Comparison of ENCODE assay signal across 1 cellular context in the genomic region with DNA sequence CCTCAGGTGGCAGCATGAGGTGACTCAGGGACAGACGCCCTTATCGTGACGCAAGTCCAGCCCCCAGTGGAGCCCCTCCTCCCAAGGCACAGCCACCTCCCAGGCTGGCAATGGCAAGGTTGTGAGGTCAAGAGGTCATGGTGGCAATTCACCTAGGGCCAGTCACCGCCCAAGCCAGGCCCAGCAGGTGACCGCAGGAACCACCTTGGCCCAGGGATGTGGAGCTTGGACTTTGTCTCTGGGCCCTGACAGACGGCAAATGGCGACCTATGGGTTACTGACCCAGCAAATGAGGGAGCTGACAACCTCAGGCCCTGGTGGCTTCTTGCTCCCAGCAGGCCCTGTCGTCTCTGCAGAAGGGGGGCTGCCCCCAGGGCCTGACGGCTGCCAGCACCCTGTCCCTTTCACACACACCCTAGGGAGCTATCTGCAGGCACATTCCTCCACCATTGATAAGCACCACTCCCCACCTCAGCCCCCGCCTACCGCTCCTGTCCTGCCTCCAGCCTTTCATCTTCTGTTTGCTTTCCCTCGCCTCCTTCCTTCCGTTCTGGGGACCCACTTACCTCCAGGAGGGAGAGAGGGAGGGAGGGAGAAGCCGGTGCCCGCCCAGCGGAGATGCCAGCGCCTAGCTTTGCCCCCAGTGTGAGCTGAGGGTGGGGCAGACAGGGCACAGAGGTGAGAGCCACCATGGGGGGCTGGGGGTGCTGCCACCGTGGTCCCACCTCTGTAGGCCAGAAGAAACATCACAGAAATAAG.
TF ChIP-seq lines count a peak whose summit lies in the region.

No MANE protein-coding gene starts in this region.

TF ChIP-seq in K562, 482 proteins besides CTCF, POLR2A, EP300 and RAD21 (continued from another document and continues in another):
- TF ChIP-seq, protein P1, sequence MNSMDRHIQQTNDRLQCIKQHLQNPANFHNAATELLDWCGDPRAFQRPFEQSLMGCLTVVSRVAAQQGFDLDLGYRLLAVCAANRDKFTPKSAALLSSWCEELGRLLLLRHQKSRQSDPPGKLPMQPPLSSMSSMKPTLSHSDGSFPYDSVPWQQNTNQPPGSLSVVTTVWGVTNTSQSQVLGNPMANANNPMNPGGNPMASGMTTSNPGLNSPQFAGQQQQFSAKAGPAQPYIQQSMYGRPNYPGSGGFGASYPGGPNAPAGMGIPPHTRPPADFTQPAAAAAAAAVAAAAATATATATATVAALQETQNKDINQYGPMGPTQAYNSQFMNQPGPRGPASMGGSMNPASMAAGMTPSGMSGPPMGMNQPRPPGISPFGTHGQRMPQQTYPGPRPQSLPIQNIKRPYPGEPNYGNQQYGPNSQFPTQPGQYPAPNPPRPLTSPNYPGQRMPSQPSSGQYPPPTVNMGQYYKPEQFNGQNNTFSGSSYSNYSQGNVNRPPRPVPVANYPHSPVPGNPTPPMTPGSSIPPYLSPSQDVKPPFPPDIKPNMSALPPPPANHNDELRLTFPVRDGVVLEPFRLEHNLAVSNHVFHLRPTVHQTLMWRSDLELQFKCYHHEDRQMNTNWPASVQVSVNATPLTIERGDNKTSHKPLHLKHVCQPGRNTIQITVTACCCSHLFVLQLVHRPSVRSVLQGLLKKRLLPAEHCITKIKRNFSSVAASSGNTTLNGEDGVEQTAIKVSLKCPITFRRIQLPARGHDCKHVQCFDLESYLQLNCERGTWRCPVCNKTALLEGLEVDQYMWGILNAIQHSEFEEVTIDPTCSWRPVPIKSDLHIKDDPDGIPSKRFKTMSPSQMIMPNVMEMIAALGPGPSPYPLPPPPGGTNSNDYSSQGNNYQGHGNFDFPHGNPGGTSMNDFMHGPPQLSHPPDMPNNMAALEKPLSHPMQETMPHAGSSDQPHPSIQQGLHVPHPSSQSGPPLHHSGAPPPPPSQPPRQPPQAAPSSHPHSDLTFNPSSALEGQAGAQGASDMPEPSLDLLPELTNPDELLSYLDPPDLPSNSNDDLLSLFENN (IDR thresholded peaks at IDR 0.05; ENCODE audit: low read depth in 2 of 2, low read length in 2 of 2), result peak in 1 of 2 experiments; percentile 38; a peak in 1 of 4 replicates
- TF ChIP-seq SUPT5H (IDR thresholded peaks at IDR 0.05) (peak; percentile 66), RCOR1 (IDR thresholded peaks at IDR 0.05; ENCODE audit: borderline replicate concordance in 1 of 2, low read depth in 2 of 2, low read length in 2 of 2) (peak; percentile 45 to 95; a peak in 3 of 4 replicates), EGR1 (conservative IDR thresholded peaks at IDR 0.05) (peak; percentile 90), TAF1 (IDR thresholded peaks at IDR 0.05; ENCODE audit: control insufficient read depth, extremely low read depth, insufficient read depth, low read length, severe bottlenecking) (peak; percentile 68), GATA2 (CRISPR knock-in tag; IDR thresholded peaks at IDR 0.05) (peak; percentile 80), CXXC5 (CRISPR knock-in tag; IDR thresholded peaks at IDR 0.05) (peak; percentile 46), TBP (optimal IDR thresholded peaks at IDR 0.05; ENCODE audit: low read depth, low read length) (peak; percentile 53), NR2C2 (CRISPR knock-in tag; IDR thresholded peaks at IDR 0.05) (peak; percentile 56; the same call in 1 of the 2 replicates), NR2C2 (tag; IDR thresholded peaks at IDR 0.05) (no peak), SMAD4 (CRISPR knock-in tag; conservative IDR thresholded peaks at IDR 0.05) (peak; percentile 75), CHD2 (IDR thresholded peaks at IDR 0.05; ENCODE audit: low read depth, low read length) (no peak), ZNF324 (CRISPR knock-in tag; IDR thresholded peaks at IDR 0.05) (no peak), CTBP1 (IDR thresholded peaks at IDR 0.05; ENCODE audit: borderline replicate concordance) (peak; percentile 97), SOX6 (IDR thresholded peaks at IDR 0.05) (peak; percentile 70), ZNF707 (CRISPR knock-in tag; conservative IDR thresholded peaks at IDR 0.05) (no peak), ZNF232 (CRISPR knock-in tag; IDR thresholded peaks at IDR 0.05) (no peak), TBL1XR1 (IDR thresholded peaks at IDR 0.05; ENCODE audit: low read length in 2 of 2) (peak; percentile 52 to 65; a peak in 2 of 4 replicates), ZNF384 (IDR thresholded peaks at IDR 0.05; ENCODE audit: low read depth, low read length) (no peak), HLTF (IDR thresholded peaks at IDR 0.05) (peak; percentile 79; the same call in 1 of the 2 replicates), NBN (IDR thresholded peaks at IDR 0.05; ENCODE audit: low read depth) (peak; percentile 77), SIN3B (IDR thresholded peaks at IDR 0.05; ENCODE audit: low read depth) (no peak), PHF21A (IDR thresholded peaks at IDR 0.05; ENCODE audit: borderline replicate concordance, low read depth) (peak; percentile 62; the same call in 1 of the 2 replicates), GATAD2A (IDR thresholded peaks at IDR 0.05) (peak; percentile 94), CBX5 (IDR thresholded peaks at IDR 0.05; ENCODE audit: borderline replicate concordance, low read depth) (0 out of 2 replicates have a peak, but pooled peaks have one; percentile 66), STAT5A (IDR thresholded peaks at IDR 0.05; ENCODE audit: borderline replicate concordance, low read length) (peak; percentile 67), SMARCC2 (IDR thresholded peaks at IDR 0.05; ENCODE audit: low read depth) (peak; percentile 76; the same call in 1 of the 2 replicates), NCOR1 (IDR thresholded peaks at IDR 0.05) (peak; percentile 93), MTA2 (IDR thresholded peaks at IDR 0.05; ENCODE audit: low read depth) (peak; percentile 69), MCM3 (IDR thresholded peaks at IDR 0.05) (no peak), HDGF (IDR thresholded peaks at IDR 0.05) (peak; percentile 69; the same call in 1 of the 2 replicates), NRF1 (conservative IDR thresholded peaks at IDR 0.05 in 1 of 2, IDR thresholded peaks at IDR 0.05 in 1 of 2) (no peak), YY1 (IDR thresholded peaks at IDR 0.05; ENCODE audit: borderline replicate concordance in 1 of 3, control insufficient read depth in 1 of 3, extremely low read depth in 1 of 3, insufficient read depth in 3 of 3, insufficient read length in 1 of 3, insufficient replicate concordance in 2 of 3, low read depth in 1 of 3, low read length in 2 of 3) (peak in 2 of 3 experiments; percentile 73 to 85), RBFOX2 (IDR thresholded peaks at IDR 0.05; ENCODE audit: low read depth, low read length) (peak; percentile 75), ZNF3 (CRISPR knock-in tag; IDR thresholded peaks at IDR 0.05) (no peak), ZZZ3 (IDR thresholded peaks at IDR 0.05) (no peak), POLR2G (IDR thresholded peaks at IDR 0.05; ENCODE audit: low read depth, low read length) (peak; percentile 72), ERF (CRISPR knock-in tag; IDR thresholded peaks at IDR 0.05) (no peak), XRCC5 (IDR thresholded peaks at IDR 0.05; ENCODE audit: low read depth, low read length) (peak; percentile 38; the same call in 1 of the 2 replicates), RBBP5 (IDR thresholded peaks at IDR 0.05; ENCODE audit: borderline replicate concordance, insufficient read depth, low read length, poor library complexity, severe bottlenecking) (no peak), CBX3 (IDR thresholded peaks at IDR 0.05; ENCODE audit: borderline replicate concordance in 1 of 2, low read length in 2 of 2) (peak in 1 of 2 experiments; percentile 72; a peak in 1 of 3 replicates), TRIM24 (IDR thresholded peaks at IDR 0.05) (peak; percentile 73 to 77), MBD2 (IDR thresholded peaks at IDR 0.05; ENCODE audit: borderline replicate concordance, low read depth) (peak; percentile 73), BHLHE40 (IDR thresholded peaks at IDR 0.05; ENCODE audit: low read length) (peak; percentile 80), THRAP3 (IDR thresholded peaks at IDR 0.05; ENCODE audit: borderline replicate concordance) (0 out of 2 replicates have a peak, but pooled peaks have one; percentile 11), LEF1 (IDR thresholded peaks at IDR 0.05) (peak; percentile 98), DPF2 (IDR thresholded peaks at IDR 0.05) (peak; percentile 96), ZNF143 (CRISPR knock-in tag; IDR thresholded peaks at IDR 0.05) (0 out of 2 replicates have a peak, but pooled peaks have one; percentile 6), TOE1 (IDR thresholded peaks at IDR 0.05; ENCODE audit: borderline replicate concordance) (0 out of 2 replicates have a peak, but pooled peaks have one; percentile 60), TOE1 (CRISPR knock-in tag; IDR thresholded peaks at IDR 0.05; ENCODE audit: borderline replicate concordance, low read depth) (no peak)
- TF ChIP-seq, protein P2, sequence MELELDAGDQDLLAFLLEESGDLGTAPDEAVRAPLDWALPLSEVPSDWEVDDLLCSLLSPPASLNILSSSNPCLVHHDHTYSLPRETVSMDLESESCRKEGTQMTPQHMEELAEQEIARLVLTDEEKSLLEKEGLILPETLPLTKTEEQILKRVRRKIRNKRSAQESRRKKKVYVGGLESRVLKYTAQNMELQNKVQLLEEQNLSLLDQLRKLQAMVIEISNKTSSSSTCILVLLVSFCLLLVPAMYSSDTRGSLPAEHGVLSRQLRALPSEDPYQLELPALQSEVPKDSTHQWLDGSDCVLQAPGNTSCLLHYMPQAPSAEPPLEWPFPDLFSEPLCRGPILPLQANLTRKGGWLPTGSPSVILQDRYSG (tag; conservative IDR thresholded peaks at IDR 0.05; ENCODE audit: low read depth), result no peak
- TF ChIP-seq, protein P3, sequence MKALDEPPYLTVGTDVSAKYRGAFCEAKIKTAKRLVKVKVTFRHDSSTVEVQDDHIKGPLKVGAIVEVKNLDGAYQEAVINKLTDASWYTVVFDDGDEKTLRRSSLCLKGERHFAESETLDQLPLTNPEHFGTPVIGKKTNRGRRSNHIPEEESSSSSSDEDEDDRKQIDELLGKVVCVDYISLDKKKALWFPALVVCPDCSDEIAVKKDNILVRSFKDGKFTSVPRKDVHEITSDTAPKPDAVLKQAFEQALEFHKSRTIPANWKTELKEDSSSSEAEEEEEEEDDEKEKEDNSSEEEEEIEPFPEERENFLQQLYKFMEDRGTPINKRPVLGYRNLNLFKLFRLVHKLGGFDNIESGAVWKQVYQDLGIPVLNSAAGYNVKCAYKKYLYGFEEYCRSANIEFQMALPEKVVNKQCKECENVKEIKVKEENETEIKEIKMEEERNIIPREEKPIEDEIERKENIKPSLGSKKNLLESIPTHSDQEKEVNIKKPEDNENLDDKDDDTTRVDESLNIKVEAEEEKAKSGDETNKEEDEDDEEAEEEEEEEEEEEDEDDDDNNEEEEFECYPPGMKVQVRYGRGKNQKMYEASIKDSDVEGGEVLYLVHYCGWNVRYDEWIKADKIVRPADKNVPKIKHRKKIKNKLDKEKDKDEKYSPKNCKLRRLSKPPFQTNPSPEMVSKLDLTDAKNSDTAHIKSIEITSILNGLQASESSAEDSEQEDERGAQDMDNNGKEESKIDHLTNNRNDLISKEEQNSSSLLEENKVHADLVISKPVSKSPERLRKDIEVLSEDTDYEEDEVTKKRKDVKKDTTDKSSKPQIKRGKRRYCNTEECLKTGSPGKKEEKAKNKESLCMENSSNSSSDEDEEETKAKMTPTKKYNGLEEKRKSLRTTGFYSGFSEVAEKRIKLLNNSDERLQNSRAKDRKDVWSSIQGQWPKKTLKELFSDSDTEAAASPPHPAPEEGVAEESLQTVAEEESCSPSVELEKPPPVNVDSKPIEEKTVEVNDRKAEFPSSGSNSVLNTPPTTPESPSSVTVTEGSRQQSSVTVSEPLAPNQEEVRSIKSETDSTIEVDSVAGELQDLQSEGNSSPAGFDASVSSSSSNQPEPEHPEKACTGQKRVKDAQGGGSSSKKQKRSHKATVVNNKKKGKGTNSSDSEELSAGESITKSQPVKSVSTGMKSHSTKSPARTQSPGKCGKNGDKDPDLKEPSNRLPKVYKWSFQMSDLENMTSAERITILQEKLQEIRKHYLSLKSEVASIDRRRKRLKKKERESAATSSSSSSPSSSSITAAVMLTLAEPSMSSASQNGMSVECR (CRISPR knock-in tag; IDR thresholded peaks at IDR 0.05), result 0 out of 2 replicates have a peak, but pooled peaks have one; percentile 25
- TF ChIP-seq, protein P4, sequence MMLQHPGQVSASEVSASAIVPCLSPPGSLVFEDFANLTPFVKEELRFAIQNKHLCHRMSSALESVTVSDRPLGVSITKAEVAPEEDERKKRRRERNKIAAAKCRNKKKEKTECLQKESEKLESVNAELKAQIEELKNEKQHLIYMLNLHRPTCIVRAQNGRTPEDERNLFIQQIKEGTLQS (IDR thresholded peaks at IDR 0.05), result no peak
- TF ChIP-seq, protein P4 (CRISPR knock-in tag; conservative IDR thresholded peaks at IDR 0.05), result no peak
- TF ChIP-seq, protein P5, sequence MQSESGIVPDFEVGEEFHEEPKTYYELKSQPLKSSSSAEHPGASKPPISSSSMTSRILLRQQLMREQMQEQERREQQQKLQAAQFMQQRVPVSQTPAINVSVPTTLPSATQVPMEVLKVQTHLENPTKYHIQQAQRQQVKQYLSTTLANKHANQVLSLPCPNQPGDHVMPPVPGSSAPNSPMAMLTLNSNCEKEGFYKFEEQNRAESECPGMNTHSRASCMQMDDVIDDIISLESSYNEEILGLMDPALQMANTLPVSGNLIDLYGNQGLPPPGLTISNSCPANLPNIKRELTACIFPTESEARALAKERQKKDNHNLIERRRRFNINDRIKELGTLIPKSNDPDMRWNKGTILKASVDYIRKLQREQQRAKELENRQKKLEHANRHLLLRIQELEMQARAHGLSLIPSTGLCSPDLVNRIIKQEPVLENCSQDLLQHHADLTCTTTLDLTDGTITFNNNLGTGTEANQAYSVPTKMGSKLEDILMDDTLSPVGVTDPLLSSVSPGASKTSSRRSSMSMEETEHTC (IDR thresholded peaks at IDR 0.05), result 0 out of 2 replicates have a peak, but pooled peaks have one; percentile 8
- TF ChIP-seq, protein P6, sequence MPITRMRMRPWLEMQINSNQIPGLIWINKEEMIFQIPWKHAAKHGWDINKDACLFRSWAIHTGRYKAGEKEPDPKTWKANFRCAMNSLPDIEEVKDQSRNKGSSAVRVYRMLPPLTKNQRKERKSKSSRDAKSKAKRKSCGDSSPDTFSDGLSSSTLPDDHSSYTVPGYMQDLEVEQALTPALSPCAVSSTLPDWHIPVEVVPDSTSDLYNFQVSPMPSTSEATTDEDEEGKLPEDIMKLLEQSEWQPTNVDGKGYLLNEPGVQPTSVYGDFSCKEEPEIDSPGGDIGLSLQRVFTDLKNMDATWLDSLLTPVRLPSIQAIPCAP (CRISPR knock-in tag; IDR thresholded peaks at IDR 0.05; ENCODE audit: borderline replicate concordance), result no peak
- TF ChIP-seq, protein P7, sequence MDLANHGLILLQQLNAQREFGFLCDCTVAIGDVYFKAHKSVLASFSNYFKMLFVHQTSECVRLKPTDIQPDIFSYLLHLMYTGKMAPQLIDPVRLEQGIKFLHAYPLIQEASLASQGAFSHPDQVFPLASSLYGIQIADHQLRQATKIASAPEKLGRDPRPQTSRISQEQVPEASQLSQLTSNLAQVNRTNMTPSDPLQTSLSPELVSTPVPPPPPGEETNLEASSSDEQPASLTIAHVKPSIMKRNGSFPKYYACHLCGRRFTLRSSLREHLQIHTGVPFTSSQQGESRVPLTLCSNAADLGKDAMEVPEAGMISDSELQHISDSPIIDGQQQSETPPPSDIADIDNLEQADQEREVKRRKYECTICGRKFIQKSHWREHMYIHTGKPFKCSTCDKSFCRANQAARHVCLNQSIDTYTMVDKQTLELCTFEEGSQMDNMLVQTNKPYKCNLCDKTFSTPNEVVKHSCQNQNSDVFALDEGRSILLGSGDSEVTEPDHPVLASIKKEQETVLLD (IDR thresholded peaks at IDR 0.05), result peak; percentile 88
